Comparison of ENCODE assay signal across 8 cellular contexts in genomic region chr2:179129574-179130238, GRCh38.
DNase-seq lines count a peak whose midpoint lies in the region; ATAC-seq and TF ChIP-seq lines count a peak whose summit lies in the region.

No MANE protein-coding gene starts in this region.

- CTCF ChIA-PET in GM10248 (lab: Yijun Ruan, JAX) = interaction anchor here (0.7 to 2.6 kb wide), 40 partner anchors 8 to 681 kb away, joined by 3 to 25 read pairs (median 4); partner anchors contain the start of gene CCDC141

- DNase-seq in GM10248 (ENCODE audit: extremely low spot score) = peak; percentile 24
- peak; percentile 53 for DNase-seq in adipocyte (ENCODE audit: low read depth)
- DNase-seq in left lobe of liver (ENCODE audit: low spot score) = no peak
- DNase-seq in GDM1 (lab: John Stamatoyannopoulos, UW) = no peak
- DNase-seq in omental fat pad (ENCODE audit: low spot score) = no peak
- no peak for DNase-seq in NCI-H345 (lab: John Stamatoyannopoulos, UW)

- H3K36me3 ChIP-seq in adipocyte (ENCODE audit: control insufficient read depth, insufficient read depth, low read length, severe bottlenecking) = peaks cover 36% of the 10 kb centered on the region

- no peaks in the 10 kb centered on the region for H3K9me3 ChIP-seq in adipocyte (ENCODE audit: control insufficient read depth, low read length)

- no peak overlapping the region for H3K9ac ChIP-seq in adipocyte (ENCODE audit: low read length)

- TF ChIP-seq CTCF in GM10248 (IDR thresholded peaks at IDR 0.05; ENCODE audit: control extremely low read depth, extremely low read depth, low read depth, missing control alignments) = peak; percentile 58
- no peak for TF ChIP-seq CTCF in omental fat pad (IDR thresholded peaks at IDR 0.05)

- no peaks in the 10 kb centered on the region for H3K27me3 ChIP-seq in adipocyte (replicated peaks; ENCODE audit: control insufficient read depth, insufficient read depth, low read length)

- POLR2A ChIA-PET in GM10248 (lab: Yijun Ruan, JAX) = no interaction called here

- peak; percentile 50 for ATAC-seq in HG02885 (IDR thresholded peaks at IDR 0.05; ENCODE audit: poor library complexity, unreplicated experiment)
- ATAC-seq in left lobe of liver = peak; percentile 65
- no peak for ATAC-seq in HG03196 (IDR thresholded peaks at IDR 0.05; ENCODE audit: unreplicated experiment)
- ATAC-seq in omental fat pad (ENCODE audit: low FRiP score) = no peak

- H3K4me3 ChIP-seq in adipocyte (ENCODE audit: low read length) = no peak overlapping the region

- H3K4me1 ChIP-seq in adipocyte (ENCODE audit: control insufficient read depth, insufficient read depth, low read length) = no peaks in the 10 kb centered on the region

Comparison
In these comparisons a context has a peak if more than half of its experiments do, and no peak if none do; other contexts are left out.
1. DNase-seq: peak in GM10248 (single experiment) and adipocyte (single experiment); none in left lobe of liver (single experiment), GDM1 (single experiment), omental fat pad (single experiment) and NCI-H345 (single experiment).
2. ATAC-seq: peak in HG02885 (single experiment) and left lobe of liver (single experiment); none in HG03196 (single experiment) and omental fat pad (single experiment).